In the genomic region with DNA sequence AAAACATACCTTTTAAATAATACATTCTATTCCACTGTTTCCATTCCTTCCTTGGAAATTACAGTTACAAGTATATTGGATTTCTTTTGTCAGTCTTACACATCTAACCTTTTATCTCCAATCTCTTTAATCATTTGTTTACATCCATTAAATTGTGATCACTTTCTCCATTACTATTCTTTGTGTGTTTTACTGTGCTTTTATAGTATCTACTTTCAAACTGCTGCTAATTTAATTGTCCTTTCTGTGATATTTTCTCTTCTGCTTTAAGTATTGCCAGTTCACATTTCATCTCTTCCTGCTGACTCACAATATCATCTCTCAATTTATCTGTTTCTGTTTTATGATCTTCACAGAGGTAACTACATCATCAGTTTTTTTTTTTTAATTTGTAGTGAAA, we compare ENCODE assay signal across 17 cellular contexts. TPM values are rescaled to one million over a fixed set of nuclear protein-coding genes. Genes with fewer than 3 reads are reported as not detected.
DNase-seq lines count a peak whose midpoint lies in the region; ATAC-seq and TF ChIP-seq lines count a peak whose summit lies in the region.
"Had no signal": no experiment of that assay in that cellular context is flagged by ENCODE, and none has a peak within 500 bp of the region (broad histone marks: within the 10 kb centered on the region; RNA-seq: fewer than 3 reads in every experiment).

No MANE protein-coding gene starts in this region.

- H3K9me3 ChIP-seq in CD4-positive, CD25-positive, alpha-beta regulatory T cell (ENCODE audit: control insufficient read depth in 2 of 2, low read length in 2 of 2), result no peaks in the 10 kb centered on the region
- no peaks in the 10 kb centered on the region for H3K9me3 ChIP-seq in smooth muscle cell (replicated peaks; ENCODE audit: low read depth)

- peaks cover 0 to 2% (median 0%) of the 10 kb centered on the region in 7 donors for H3K9me3 Mint-ChIP-seq in CD4-positive, CD25-positive, alpha-beta regulatory T cell
- H3K9me3 Mint-ChIP-seq in dendritic cell treated with granulocyte-macrophage colony-stimulating factor and Interleukin-4, amounts not matched to agents 40 ng/mL and 50 ng/mL, for 4 days, result no peaks in the 10 kb centered on the region
- H3K9me3 Mint-ChIP-seq in nephron progenitor cell, result peaks cover 12% of the 10 kb centered on the region

- peaks cover 11% of the 10 kb centered on the region for H3K36me3 Mint-ChIP-seq in CD4-positive, CD25-positive, alpha-beta regulatory T cell
- peaks cover 18% of the 10 kb centered on the region for H3K36me3 Mint-ChIP-seq in dendritic cell treated with granulocyte-macrophage colony-stimulating factor and Interleukin-4, amounts not matched to agents 40 ng/mL and 50 ng/mL, for 4 days (ENCODE audit: low read depth)
- peaks cover 40% of the 10 kb centered on the region for H3K36me3 Mint-ChIP-seq in nephron progenitor cell (ENCODE audit: low read depth)

- no peak for ATAC-seq in CD4-positive, CD25-positive, alpha-beta regulatory T cell (ENCODE audit: low read depth in 2 of 2)
- no peak for ATAC-seq in Right ventricle myocardium superior (ENCODE audit: poor library complexity)

- no peaks in the 10 kb centered on the region for H3K4me1 ChIP-seq in CD4-positive, CD25-positive, alpha-beta regulatory T cell (ENCODE audit: control insufficient read depth, insufficient read depth, low read length, poor library complexity, severe bottlenecking)
- no peaks in the 10 kb centered on the region for H3K4me1 ChIP-seq in smooth muscle cell (ENCODE audit: low read depth)

- no peak overlapping the region for H3K4me3 Mint-ChIP-seq in CD4-positive, CD25-positive, alpha-beta regulatory T cell
- no peak overlapping the region for H3K4me3 Mint-ChIP-seq in dendritic cell treated with granulocyte-macrophage colony-stimulating factor and Interleukin-4, amounts not matched to agents 40 ng/mL and 50 ng/mL, for 4 days
- no peak overlapping the region for H3K4me3 Mint-ChIP-seq in nephron progenitor cell

- TF ChIP-seq CTCF in nephron progenitor cell (IDR thresholded peaks at IDR 0.05) (no peak), smooth muscle cell (IDR thresholded peaks at IDR 0.05; ENCODE audit: borderline replicate concordance, insufficient read depth, poor library complexity, severe bottlenecking) (no peak)

- H4K20me1 ChIP-seq in smooth muscle cell (ENCODE audit: low read depth), result peaks cover 3% of the 10 kb centered on the region

- no peaks in the 10 kb centered on the region for H3K79me2 ChIP-seq in smooth muscle cell (ENCODE audit: low read depth)

- H3K27ac Mint-ChIP-seq in CD4-positive, CD25-positive, alpha-beta regulatory T cell, result peak overlapping the region in 2 of 3 donors; percentile 2 to 70
- peak overlapping the region; percentile 37 for H3K27ac Mint-ChIP-seq in dendritic cell treated with granulocyte-macrophage colony-stimulating factor and Interleukin-4, amounts not matched to agents 40 ng/mL and 50 ng/mL, for 4 days
- peak overlapping the region; percentile 31 for H3K27ac Mint-ChIP-seq in nephron progenitor cell

- CTCF ChIA-PET in HEK293T (lab: Yijun Ruan, JAX), result no interaction called here

- no peak for DNase-seq in CD4-positive, CD25-positive, alpha-beta regulatory T cell
- DNase-seq in HEK293T (ENCODE audit: extremely low spot score) (no peak), nephron progenitor cell (no peak), Right ventricle myocardium superior (no peak), smooth muscle cell (lab: John Stamatoyannopoulos, UW; ENCODE audit: unreplicated experiment) (no peak)
- DNase-seq in activated CD4-positive, alpha-beta T cell treated with anti-CD3 and anti-CD28 coated beads, Interleukin-2, amount 50 U/mL, for 4 hours, result no peak
- DNase-seq: DMS79, H7, Kasumi-1, MM.1S, NCI-H1092 treated with DMSO at 0.1 percent for 48 hours, NCI-H2081 treated with DMSO at 0.1 percent for 48 hours, NCI-H510A, NCI-H774, RPMI8226, SIG-M5 had no signal

- no peaks in the 10 kb centered on the region for H3K36me3 ChIP-seq in CD4-positive, CD25-positive, alpha-beta regulatory T cell (ENCODE audit: control insufficient read depth, insufficient read depth, low read length)
- H3K36me3 ChIP-seq in smooth muscle cell (ENCODE audit: low read depth), result no peaks in the 10 kb centered on the region

- POLR2A ChIA-PET in HEK293T (lab: Yijun Ruan, JAX), result no interaction called here

- H3K27ac ChIP-seq in CD4-positive, CD25-positive, alpha-beta regulatory T cell (ENCODE audit: insufficient read depth, low read length, poor library complexity, severe bottlenecking), result no peak overlapping the region
- H3K27ac ChIP-seq in smooth muscle cell (ENCODE audit: low read depth), result no peak overlapping the region

- peaks cover 27 to 42% (median 33%) of the 10 kb centered on the region in 4 donors for H3K4me1 Mint-ChIP-seq in CD4-positive, CD25-positive, alpha-beta regulatory T cell
- H3K4me1 Mint-ChIP-seq in dendritic cell treated with granulocyte-macrophage colony-stimulating factor and Interleukin-4, amounts not matched to agents 40 ng/mL and 50 ng/mL, for 4 days (ENCODE audit: low read depth), result peaks cover 60% of the 10 kb centered on the region
- H3K4me1 Mint-ChIP-seq in nephron progenitor cell, result peaks cover 9% of the 10 kb centered on the region

- H3K9ac ChIP-seq in smooth muscle cell (ENCODE audit: low read depth), result no peak overlapping the region

- H3K4me2 ChIP-seq in smooth muscle cell, result no peak overlapping the region

- no peaks in the 10 kb centered on the region for H3K27me3 Mint-ChIP-seq in CD4-positive, CD25-positive, alpha-beta regulatory T cell
- no peaks in the 10 kb centered on the region for H3K27me3 Mint-ChIP-seq in dendritic cell treated with granulocyte-macrophage colony-stimulating factor and Interleukin-4, amounts not matched to agents 40 ng/mL and 50 ng/mL, for 4 days
- no peaks in the 10 kb centered on the region for H3K27me3 Mint-ChIP-seq in nephron progenitor cell (ENCODE audit: low read depth, poor library complexity)

- no peaks in the 10 kb centered on the region for H3K27me3 ChIP-seq in CD4-positive, CD25-positive, alpha-beta regulatory T cell (ENCODE audit: control insufficient read depth, insufficient read depth, low read length)
- no peaks in the 10 kb centered on the region for H3K27me3 ChIP-seq in smooth muscle cell (ENCODE audit: low read depth)

- intact Hi-C loops in dendritic cell treated with granulocyte-macrophage colony-stimulating factor and Interleukin-4, amounts not matched to agents 40 ng/mL and 50 ng/mL, for 4 days (cut with micrococcal nuclease), result loop anchor here (2.0 to 5.0 kb wide), 2 partner anchors 15 to 40 kb away; a partner anchor contains a TSS
- intact Hi-C loops in Right ventricle myocardium superior (cut with DNase I), result no loop called here

- no peak overlapping the region for H2AFZ ChIP-seq in smooth muscle cell (ENCODE audit: low read depth)

- no peak overlapping the region for H3K4me3 ChIP-seq in CD4-positive, CD25-positive, alpha-beta regulatory T cell (ENCODE audit: low read depth, low read length)
- H3K4me3 ChIP-seq in smooth muscle cell, result no peak overlapping the region

- no peaks in the 10 kb centered on the region for H3F3A ChIP-seq in smooth muscle cell (ENCODE audit: low read depth)

TF ChIP-seq in HEK293T, 16 proteins besides CTCF, POLR2A, EP300 and RAD21:
- TF ChIP-seq FOXA1 (IDR thresholded peaks at IDR 0.05) (no peak), CTBP1 (IDR thresholded peaks at IDR 0.05; ENCODE audit: borderline replicate concordance) (0 out of 2 replicates have a peak, but pooled peaks have one; percentile 42)

RNA-seq across cellular contexts. Expression of a gene that starts 39.6 kb away (rescaled TPM):
- 55.6 TPM for total RNA-seq in CD4-positive, CD25-positive, alpha-beta regulatory T cell
- polyA plus RNA-seq in CD4-positive, CD25-positive, alpha-beta regulatory T cell, result 10 to 100 TPM; 21.1 to 24.7 (median 23.3) TPM
- total RNA-seq in Right ventricle myocardium superior, result 78.3 TPM
- 7.0 and 8.2 TPM in 2 replicates for total RNA-seq in smooth muscle cell
- 1.8 and 4.6 TPM in 2 replicates for polyA plus RNA-seq in smooth muscle cell
